19 cellular contexts compared by ENCODE assay signal in genomic region chr13:56720841-56721240, GRCh38.
A peak's percentile ranks its signal among the peaks of the same experiment; 100 is the strongest.
DNase-seq lines count a peak whose midpoint lies in the region; ATAC-seq, FAIRE-seq and TF ChIP-seq lines count a peak whose summit lies in the region.
"Had no signal": no experiment of that assay in that cellular context is flagged by ENCODE, and none has a peak within 500 bp of the region (broad histone marks: within the 10 kb centered on the region; RNA-seq: fewer than 3 reads in every experiment).

No MANE protein-coding gene starts in this region.

- no peaks in the 10 kb centered on the region for H3K4me1 ChIP-seq in astrocyte (ENCODE audit: insufficient read depth, low read length)
- H3K4me1 ChIP-seq in trophoblast cell (ENCODE audit: control insufficient read depth in 1 of 2, insufficient read depth in 2 of 2, low read length in 2 of 2) = no peaks in the 10 kb centered on the region

- H3K36me3 Mint-ChIP-seq in astrocyte (ENCODE audit: low read depth, unreplicated experiment) (no peaks in the 10 kb centered on the region), mesothelial cell of epicardium (no peaks in the 10 kb centered on the region)

- H3K9ac ChIP-seq in astrocyte (ENCODE audit: low read length) (no peak overlapping the region), trophoblast cell (ENCODE audit: low read length) (no peak overlapping the region)

- no peak overlapping the region for H3K23ac ChIP-seq in trophoblast cell (ENCODE audit: low read length)

- FAIRE-seq in astrocyte (lab: Jason Lieb, UNC) = no peak
- FAIRE-seq: GM12892, GM19239 had no signal

- no peak overlapping the region for H3K18ac ChIP-seq in trophoblast cell (ENCODE audit: low read length)

- H3K9me3 Mint-ChIP-seq in astrocyte (ENCODE audit: unreplicated experiment) = no peaks in the 10 kb centered on the region
- no peaks in the 10 kb centered on the region for H3K9me3 Mint-ChIP-seq in mesothelial cell of epicardium

- H3K79me2 ChIP-seq in astrocyte (ENCODE audit: insufficient read depth, low read length) = no peaks in the 10 kb centered on the region
- H3K79me2 ChIP-seq in trophoblast cell (ENCODE audit: control insufficient read depth, insufficient read depth, low read length, poor library complexity) = no peaks in the 10 kb centered on the region

- H3K4ac ChIP-seq in trophoblast cell (ENCODE audit: low read depth, low read length) = no peak overlapping the region

- no peak overlapping the region for H3K4me3 Mint-ChIP-seq in astrocyte (ENCODE audit: unreplicated experiment)
- H3K4me3 Mint-ChIP-seq in mesothelial cell of epicardium = no peak overlapping the region
- H3K4me3 Mint-ChIP-seq: B cell; CD4-positive, alpha-beta T cell; HFFc6 had no signal

- WGBS in trophoblast cell (ENCODE audit: extremely low coverage, insufficient coverage, insufficient read length) = no CpG with 5 or more reads among the region's 1 CpG

- H3K4me1 Mint-ChIP-seq in astrocyte (ENCODE audit: low read depth, unreplicated experiment) (peaks cover 7% of the 10 kb centered on the region), mesothelial cell of epicardium (peaks cover 6% of the 10 kb centered on the region)
- H3K4me1 Mint-ChIP-seq: B cell had no signal

- H3K27me3 Mint-ChIP-seq in astrocyte (ENCODE audit: low read depth, unreplicated experiment) = no peaks in the 10 kb centered on the region
- no peaks in the 10 kb centered on the region for H3K27me3 Mint-ChIP-seq in mesothelial cell of epicardium (ENCODE audit: low read depth)
- H3K27me3 Mint-ChIP-seq: B cell; CD4-positive, alpha-beta T cell had no signal

- no peak overlapping the region for H2BK12ac ChIP-seq in trophoblast cell (ENCODE audit: low read length)

- no peak overlapping the region for H4K91ac ChIP-seq in trophoblast cell (ENCODE audit: low read depth, low read length)

- DNase-seq in HPDE6-E6E7 (ENCODE audit: extremely low spot score) = peak; percentile 28
- no peak for DNase-seq in astrocyte (ENCODE audit: low read depth)
- peak; percentile 3 for DNase-seq in epithelial cell of prostate (ENCODE audit: low read depth, low spot score)
- peak; percentile 21 to 59 for DNase-seq in trophoblast cell
- no peak for DNase-seq in mesothelial cell of epicardium (ENCODE audit: low spot score in 2 of 2, unreplicated experiment in 2 of 2)
- DNase-seq: C1 segment of cervical spinal cord; CD4-positive, alpha-beta T cell; DMS79 treated with DMSO at 0.1 percent for 48 hours; EL; GDM1; HCEC 1CT; HFFc6; IMR-90 had no signal

- no peak overlapping the region for H3K27ac ChIP-seq in astrocyte (ENCODE audit: low read depth, low read length)
- H3K27ac ChIP-seq in epithelial cell of prostate = no peak overlapping the region
- H3K27ac ChIP-seq in trophoblast cell (ENCODE audit: low read depth, low read length) = no peak overlapping the region
- H3K27ac ChIP-seq: HL-60 had no signal

- H3K79me1 ChIP-seq in trophoblast cell (ENCODE audit: low read length) = no peaks in the 10 kb centered on the region

- H2BK120ac ChIP-seq in trophoblast cell (ENCODE audit: insufficient read depth, low read length, poor library complexity) = no peak overlapping the region

- no peaks in the 10 kb centered on the region for H3K27me3 ChIP-seq in astrocyte (ENCODE audit: insufficient read depth, low read length)
- H3K27me3 ChIP-seq in trophoblast cell (ENCODE audit: insufficient read depth, low read length) = no peaks in the 10 kb centered on the region

- TF ChIP-seq CTCF in astrocyte (IDR thresholded peaks at IDR 0.05; ENCODE audit: insufficient read depth, low read depth, low read length) (no peak), mesothelial cell of epicardium (IDR thresholded peaks at IDR 0.05; ENCODE audit: unreplicated experiment) (no peak)

- H4K12ac ChIP-seq in trophoblast cell (ENCODE audit: low read depth, low read length) = no peak overlapping the region

- H3K4me3 ChIP-seq in astrocyte (ENCODE audit: insufficient read depth, low read depth, low read length) (no peak overlapping the region), trophoblast cell (ENCODE audit: low read depth, low read length) (no peak overlapping the region)

- H3K9me3 ChIP-seq in astrocyte (ENCODE audit: insufficient read depth, low read depth, low read length) (no peaks in the 10 kb centered on the region), trophoblast cell (ENCODE audit: insufficient read depth, low read depth, low read length) (no peaks in the 10 kb centered on the region)

- H3K4me2 ChIP-seq in astrocyte (ENCODE audit: low read length) = no peak overlapping the region
- no peak overlapping the region for H3K4me2 ChIP-seq in trophoblast cell (ENCODE audit: low read length)

- H4K20me1 ChIP-seq in astrocyte (ENCODE audit: insufficient read depth, low read length) = no peaks in the 10 kb centered on the region

- no peak for ATAC-seq in HG03139 (IDR thresholded peaks at IDR 0.05; ENCODE audit: unreplicated experiment)
- ATAC-seq in HG03520 (IDR thresholded peaks at IDR 0.05; ENCODE audit: unreplicated experiment) = no peak

- H2BK5ac ChIP-seq in trophoblast cell (ENCODE audit: low read depth, low read length, poor library complexity) = no peak overlapping the region

- H3K14ac ChIP-seq in trophoblast cell (ENCODE audit: low read length) = no peak overlapping the region

- H2AK5ac ChIP-seq in trophoblast cell (ENCODE audit: low read length) = no peak overlapping the region

- H2AFZ ChIP-seq in astrocyte (ENCODE audit: low read depth, low read length) = no peak overlapping the region
- no peak overlapping the region for H2AFZ ChIP-seq in trophoblast cell (ENCODE audit: insufficient read depth, low read length, poor library complexity)

- H3K27ac Mint-ChIP-seq in astrocyte (ENCODE audit: unreplicated experiment) = peak overlapping the region; percentile 6
- no peak overlapping the region for H3K27ac Mint-ChIP-seq in mesothelial cell of epicardium
- H3K27ac Mint-ChIP-seq: B cell; CD4-positive, alpha-beta T cell; HFFc6 had no signal

- H3K36me3 ChIP-seq in astrocyte (ENCODE audit: insufficient read depth, low read length) (no peaks in the 10 kb centered on the region), trophoblast cell (ENCODE audit: control insufficient read depth in 1 of 2, insufficient read depth in 2 of 2, low read length in 2 of 2) (no peaks in the 10 kb centered on the region)

- H4K8ac ChIP-seq in trophoblast cell (ENCODE audit: low read depth, low read length) = no peak overlapping the region

Comparison
In these comparisons a context has a peak if more than half of its experiments do, and no peak if none do; other contexts are left out.
1. DNase-seq: peak in HPDE6-E6E7 (single experiment), epithelial cell of prostate (single experiment) and trophoblast cell (2 of 2); none in astrocyte (single experiment) and mesothelial cell of epicardium (0 of 2).